12 cellular contexts compared by ENCODE assay signal in the genomic region with DNA sequence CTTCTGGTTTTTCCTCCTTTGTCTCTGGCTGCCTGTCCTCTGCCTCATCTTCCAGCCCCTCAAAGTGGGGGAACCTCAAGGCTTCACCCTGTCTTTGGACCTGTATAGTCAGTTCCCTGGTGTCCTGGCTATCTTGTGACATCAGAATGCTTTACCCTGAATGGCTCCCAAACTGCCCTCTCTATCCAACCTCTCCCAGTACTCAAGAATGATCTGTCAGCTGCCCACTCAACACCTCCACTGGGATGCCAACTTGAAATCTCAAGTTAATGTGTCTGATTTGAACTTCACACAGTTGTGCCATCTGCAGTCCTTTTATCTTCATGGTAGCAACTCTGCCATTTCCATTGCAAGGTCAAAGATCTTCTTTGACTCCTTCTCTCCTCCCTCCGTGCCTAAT.
"Had no signal": no experiment of that assay in that cellular context is flagged by ENCODE, and none has a peak within 500 bp of the region (broad histone marks: within the 10 kb centered on the region; RNA-seq: fewer than 3 reads in every experiment).

No MANE protein-coding gene starts in this region.

- H3K9me3 Mint-ChIP-seq: activated T-cell treated with anti-CD3 and anti-CD28 coated beads, Interleukin-2, amount 50 U/mL, for 72 hours had no signal

- ATAC-seq: activated T-cell treated with anti-CD3 and anti-CD28 coated beads, Interleukin-2, amount 50 U/mL, for 72 hours; esophagus mucosa had no signal

- H3K4me1 ChIP-seq: adrenal gland, breast epithelium had no signal

- H3K27me3 Mint-ChIP-seq: progenitor cell of endocrine pancreas had no signal

- H3K36me3 ChIP-seq: adrenal gland, breast epithelium, thoracic aorta had no signal

- H3K27ac ChIP-seq: adrenal gland, breast epithelium, heart right ventricle, thoracic aorta had no signal

- H3K9me3 ChIP-seq: adrenal gland, breast epithelium, heart right ventricle, thoracic aorta had no signal

- H3K27me3 ChIP-seq: adrenal gland, breast epithelium, heart right ventricle had no signal

- DNase-seq: activated CD8-positive, alpha-beta memory T cell treated with anti-CD3 and anti-CD28 coated beads, Interleukin-2, amount 50 U/mL, for 4 hours; activated T-cell treated with anti-CD3 and anti-CD28 coated beads, Interleukin-2, amount 50 U/mL, for 72 hours; adrenal gland; effector CD4-positive, alpha-beta T cell; heart right ventricle; SW 1271; T-helper 2 cell had no signal

- H3K4me3 ChIP-seq: adrenal gland, breast epithelium, heart right ventricle, lung, thoracic aorta had no signal
